ENCODE assay signal across 8 cellular contexts in genomic region chr9:33290247-33290993, GRCh38. TPM values are rescaled to one million over a fixed set of nuclear protein-coding genes. Genes with fewer than 3 reads are reported as not detected.
DNase-seq lines count a peak whose midpoint lies in the region; ATAC-seq and TF ChIP-seq lines count a peak whose summit lies in the region.

TSS of gene NFX1 (plus strand) at chr9:33290516. CDS start at chr9:33290573, 57 bp downstream.

- H3K4me3 Mint-ChIP-seq in activated T-cell treated with anti-CD3 and anti-CD28 coated beads, Interleukin-2, amount 50 U/mL, for 24 hours = peak within 1 kb of the TSS; percentile 92

- no peaks in the 10 kb centered on the region for H3K27me3 ChIP-seq in mucosa of rectum (ENCODE audit: control insufficient read depth in 2 of 2, insufficient read depth in 2 of 2, low read length in 2 of 2)

- in situ Hi-C loops in KBM-7 (cut with MboI; ENCODE audit: low pct_unique_long_range_greater_than_20kb, low sequenced_read_pairs) = no loop called here

- no peaks in the 10 kb centered on the region for H3K9me3 Mint-ChIP-seq in activated T-cell treated with anti-CD3 and anti-CD28 coated beads, Interleukin-2, amount 50 U/mL, for 24 hours

- no peaks in the 10 kb centered on the region for H3K9me3 ChIP-seq in mucosa of rectum (ENCODE audit: control insufficient read depth in 2 of 2, low read length in 2 of 2)

- peak within 1 kb of the TSS; percentile 98 to 100 for H3K9ac ChIP-seq in mucosa of rectum (ENCODE audit: low read depth in 1 of 2, low read length in 2 of 2)

- H3K27ac ChIP-seq in mucosa of rectum (ENCODE audit: low read depth in 2 of 2, low read length in 2 of 2) = peak within 1 kb of the TSS; percentile 100

- peak within 1 kb of the TSS; percentile 100 for H3K27ac Mint-ChIP-seq in activated T-cell treated with anti-CD3 and anti-CD28 coated beads, Interleukin-2, amount 50 U/mL, for 24 hours

- peaks cover 64% of the 10 kb centered on the region for H3K4me1 Mint-ChIP-seq in activated T-cell treated with anti-CD3 and anti-CD28 coated beads, Interleukin-2, amount 50 U/mL, for 24 hours (ENCODE audit: low read depth)

- ATAC-seq in GM21717 (IDR thresholded peaks at IDR 0.05; ENCODE audit: unreplicated experiment) = peak; percentile 74

- no peaks in the 10 kb centered on the region for H3K27me3 Mint-ChIP-seq in activated T-cell treated with anti-CD3 and anti-CD28 coated beads, Interleukin-2, amount 50 U/mL, for 24 hours

- peak; percentile 79 for DNase-seq in DMS153 treated with DMSO at 0.1 percent for 48 hours (lab: John Stamatoyannopoulos, UW; ENCODE audit: unreplicated experiment)
- DNase-seq in KBM-7 = peak; percentile 100
- DNase-seq in activated T-cell treated with anti-CD3 and anti-CD28 coated beads, Interleukin-2, amount 50 U/mL, for 24 hours = peak; percentile 99
- DNase-seq in epithelial cell of proximal tubule (ENCODE audit: low read depth) = peak; percentile 80
- DNase-seq in stimulated activated CD8-positive, alpha-beta memory T cell treated with anti-CD3 and anti-CD28 coated beads, Interleukin-4, amount 100 ng/mL, for 48 hours = peak; percentile 99

- TF ChIP-seq CTCF in epithelial cell of proximal tubule (conservative IDR thresholded peaks at IDR 0.05; ENCODE audit: low read depth, low read length) = no peak

- peaks cover 56% of the 10 kb centered on the region for H3K36me3 Mint-ChIP-seq in activated T-cell treated with anti-CD3 and anti-CD28 coated beads, Interleukin-2, amount 50 U/mL, for 24 hours (ENCODE audit: low read depth)

- peak within 1 kb of the TSS; percentile 94 for H3K4me3 ChIP-seq in epithelial cell of proximal tubule (ENCODE audit: low read depth, low read length)
- peak within 1 kb of the TSS; percentile 93 to 99 for H3K4me3 ChIP-seq in mucosa of rectum (ENCODE audit: low read length in 2 of 2)

- peaks cover 29 to 44% of the 10 kb centered on the region in 2 donors for H3K4me1 ChIP-seq in mucosa of rectum (ENCODE audit: control insufficient read depth in 2 of 2, insufficient read depth in 2 of 2, low read length in 2 of 2)

- H3K36me3 ChIP-seq in mucosa of rectum (ENCODE audit: control insufficient read depth in 2 of 2, insufficient read depth in 2 of 2, low read length in 2 of 2) = peaks cover 13 to 22% of the 10 kb centered on the region in 2 donors

TF ChIP-seq in PFSK-1, 5 proteins besides CTCF, POLR2A, EP300 and RAD21:
- TF ChIP-seq SIN3A (IDR thresholded peaks at IDR 0.05; ENCODE audit: borderline replicate concordance, insufficient read depth, low read length) (no peak; the same call in 1 of the 2 replicates), REST (IDR thresholded peaks at IDR 0.05; ENCODE audit: insufficient read depth in 1 of 2, low read depth in 2 of 2, low read length in 2 of 2) (no peak), POLR2AphosphoS5 (IDR thresholded peaks at IDR 0.05; ENCODE audit: low read depth, low read length) (peak; percentile 62; the same call in 1 of the 2 replicates), TAF1 (IDR thresholded peaks at IDR 0.05; ENCODE audit: borderline replicate concordance, insufficient read depth, low read length) (no peak; the same call in 1 of the 2 replicates), FOXP2 (optimal IDR thresholded peaks at IDR 0.05; ENCODE audit: borderline replicate concordance, extremely low read depth, extremely low read length, insufficient read depth) (peak; percentile 86)

RNA-seq across cellular contexts. Expression of gene NFX1, which starts in this region (rescaled TPM):
- 25.2 TPM for polyA plus RNA-seq in PFSK-1 (2012; ENCODE audit: insufficient read length, low read depth)
- 14.2 and 15.6 TPM in 2 replicates for total RNA-seq in epithelial cell of proximal tubule

Comparison
In these comparisons a context has a peak if more than half of its experiments do, and no peak if none do; other contexts are left out.
1. Peak in every context shown above with its lines: DNase-seq, ATAC-seq, H3K4me3 ChIP-seq and H3K27ac ChIP-seq.